In the genomic region with DNA sequence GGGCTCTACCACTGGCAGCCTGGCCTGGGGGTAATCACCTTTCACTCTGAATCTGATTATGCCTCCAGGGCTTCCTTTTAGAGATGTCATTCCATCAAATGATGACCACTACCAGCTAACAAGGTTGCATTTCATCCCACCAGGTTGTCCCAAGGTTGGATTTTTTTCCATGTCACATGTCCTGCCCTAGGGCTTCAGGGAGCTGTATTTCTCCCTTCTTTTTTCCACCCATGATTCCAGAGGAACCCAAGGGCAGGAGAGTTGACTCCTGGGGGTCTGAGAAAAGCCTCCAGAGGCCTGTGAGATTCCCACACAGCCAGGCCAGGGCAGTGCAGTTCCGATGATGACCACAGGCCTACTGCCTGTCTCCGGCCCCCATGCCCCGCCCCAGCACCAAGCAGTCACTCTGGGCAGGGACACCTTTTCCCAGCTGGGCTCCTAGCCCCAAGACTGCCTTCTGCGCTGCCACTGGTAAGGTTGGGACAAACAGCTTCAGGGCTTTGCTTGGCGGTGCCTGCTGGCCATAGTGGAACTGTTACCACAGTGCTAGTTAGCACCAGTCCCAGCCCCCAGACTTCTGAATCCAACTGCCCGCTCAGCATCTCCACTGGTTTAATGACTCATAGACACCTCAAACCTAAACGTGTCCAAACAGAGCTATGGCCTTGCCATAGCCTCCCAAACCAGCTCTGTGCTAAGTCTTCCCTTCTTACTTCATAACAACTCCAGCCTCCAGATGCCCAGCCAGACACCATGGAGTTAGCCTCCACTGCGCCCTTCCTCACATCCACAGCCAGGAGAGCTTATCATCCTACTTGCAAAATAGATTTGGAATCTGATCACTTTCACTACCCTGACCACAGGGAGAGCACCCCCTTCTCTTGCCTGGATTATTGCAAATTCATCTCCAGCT, we compare ENCODE assay signal across 1 cellular context.
A peak's percentile ranks its signal among the peaks of the same experiment; 100 is the strongest.
TF ChIP-seq lines count a peak whose summit lies in the region.

No MANE protein-coding gene starts in this region.

TF ChIP-seq in K562, 482 proteins besides CTCF, POLR2A, EP300 and RAD21 (continued from another document and continues in another):
- TF ChIP-seq KLF13 (tag; IDR thresholded peaks at IDR 0.05; ENCODE audit: borderline replicate concordance, low read depth) (0 out of 2 replicates have a peak, but pooled peaks have one; percentile 22), RBM25 (IDR thresholded peaks at IDR 0.05; ENCODE audit: low read depth, low read length, severe bottlenecking) (no peak), ZNF212 (CRISPR knock-in tag; IDR thresholded peaks at IDR 0.05) (no peak), HDAC2 (IDR thresholded peaks at IDR 0.05) (no peak), ZNF551 (CRISPR knock-in tag; IDR thresholded peaks at IDR 0.05) (no peak), TBL1XR1 (IDR thresholded peaks at IDR 0.05; ENCODE audit: low read length in 2 of 2) (no peak), CREM (IDR thresholded peaks at IDR 0.05; ENCODE audit: low read depth) (no peak), TEAD4 (IDR thresholded peaks at IDR 0.05; ENCODE audit: low read length) (no peak), TEAD4 (CRISPR knock-in tag; IDR thresholded peaks at IDR 0.05; ENCODE audit: borderline replicate concordance) (no peak), ZNF707 (CRISPR knock-in tag; conservative IDR thresholded peaks at IDR 0.05) (no peak), PHTF2 (CRISPR knock-in tag; IDR thresholded peaks at IDR 0.05) (no peak), HDAC1 (IDR thresholded peaks at IDR 0.05) (peak in 1 of 2 experiments; percentile 33; a peak in 1 of 4 replicates), TOE1 (IDR thresholded peaks at IDR 0.05; ENCODE audit: borderline replicate concordance) (no peak), TOE1 (CRISPR knock-in tag; IDR thresholded peaks at IDR 0.05; ENCODE audit: borderline replicate concordance, low read depth) (no peak), MIER1 (IDR thresholded peaks at IDR 0.05; ENCODE audit: low read depth) (no peak), ETV1 (tag; conservative IDR thresholded peaks at IDR 0.05; ENCODE audit: low read depth) (no peak), RBFOX2 (IDR thresholded peaks at IDR 0.05; ENCODE audit: low read depth, low read length) (no peak; the same call in none of the 2 replicates), CAMTA2 (CRISPR knock-in tag; conservative IDR thresholded peaks at IDR 0.05) (no peak), LCOR (CRISPR knock-in tag; IDR thresholded peaks at IDR 0.05) (no peak), ZNF696 (CRISPR knock-in tag; conservative IDR thresholded peaks at IDR 0.05) (no peak), FIP1L1 (IDR thresholded peaks at IDR 0.05; ENCODE audit: low read depth, low read length, poor library complexity, severe bottlenecking) (no peak), SMARCC2 (IDR thresholded peaks at IDR 0.05; ENCODE audit: low read depth) (no peak), NCOA6 (IDR thresholded peaks at IDR 0.05) (no peak), ZNF133 (CRISPR knock-in tag; IDR thresholded peaks at IDR 0.05) (no peak), OTX1 (CRISPR knock-in tag; IDR thresholded peaks at IDR 0.05) (no peak), TCFL5 (CRISPR knock-in tag; conservative IDR thresholded peaks at IDR 0.05) (no peak), SMAD2 (IDR thresholded peaks at IDR 0.05; ENCODE audit: low read depth, low read length) (no peak), IRF2 (CRISPR knock-in tag; IDR thresholded peaks at IDR 0.05) (no peak), SRSF7 (optimal IDR thresholded peaks at IDR 0.05; ENCODE audit: low read depth, low read length) (no peak), ZNF232 (CRISPR knock-in tag; IDR thresholded peaks at IDR 0.05) (no peak), E2F3 (CRISPR knock-in tag; IDR thresholded peaks at IDR 0.05) (no peak; the same call in 1 of the 2 replicates), TEAD1 (CRISPR knock-in tag; IDR thresholded peaks at IDR 0.05) (peak in 1 of 2 experiments; percentile 22; a peak in 1 of 4 replicates), FOXJ2 (tag; IDR thresholded peaks at IDR 0.05) (no peak), ETV5 (CRISPR knock-in tag; IDR thresholded peaks at IDR 0.05; ENCODE audit: low read depth) (no peak), C11orf30 (IDR thresholded peaks at IDR 0.05; ENCODE audit: low read depth) (peak; percentile 5; the same call in 1 of the 2 replicates), POLR3G (IDR thresholded peaks at IDR 0.05; ENCODE audit: extremely low read depth, insufficient read length, insufficient replicate concordance) (no peak), PCBP2 (IDR thresholded peaks at IDR 0.05; ENCODE audit: low read depth, low read length, poor library complexity, severe bottlenecking) (no peak), ZNF3 (CRISPR knock-in tag; IDR thresholded peaks at IDR 0.05) (no peak), MBD2 (IDR thresholded peaks at IDR 0.05; ENCODE audit: borderline replicate concordance, low read depth) (no peak), ZFP30 (CRISPR knock-in tag; IDR thresholded peaks at IDR 0.05; ENCODE audit: borderline replicate concordance) (no peak)
- TF ChIP-seq, protein P1, sequence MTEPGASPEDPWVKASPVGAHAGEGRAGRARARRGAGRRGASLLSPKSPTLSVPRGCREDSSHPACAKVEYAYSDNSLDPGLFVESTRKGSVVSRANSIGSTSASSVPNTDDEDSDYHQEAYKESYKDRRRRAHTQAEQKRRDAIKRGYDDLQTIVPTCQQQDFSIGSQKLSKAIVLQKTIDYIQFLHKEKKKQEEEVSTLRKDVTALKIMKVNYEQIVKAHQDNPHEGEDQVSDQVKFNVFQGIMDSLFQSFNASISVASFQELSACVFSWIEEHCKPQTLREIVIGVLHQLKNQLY (CRISPR knock-in tag; conservative IDR thresholded peaks at IDR 0.05) = no peak
- TF ChIP-seq, protein P2, sequence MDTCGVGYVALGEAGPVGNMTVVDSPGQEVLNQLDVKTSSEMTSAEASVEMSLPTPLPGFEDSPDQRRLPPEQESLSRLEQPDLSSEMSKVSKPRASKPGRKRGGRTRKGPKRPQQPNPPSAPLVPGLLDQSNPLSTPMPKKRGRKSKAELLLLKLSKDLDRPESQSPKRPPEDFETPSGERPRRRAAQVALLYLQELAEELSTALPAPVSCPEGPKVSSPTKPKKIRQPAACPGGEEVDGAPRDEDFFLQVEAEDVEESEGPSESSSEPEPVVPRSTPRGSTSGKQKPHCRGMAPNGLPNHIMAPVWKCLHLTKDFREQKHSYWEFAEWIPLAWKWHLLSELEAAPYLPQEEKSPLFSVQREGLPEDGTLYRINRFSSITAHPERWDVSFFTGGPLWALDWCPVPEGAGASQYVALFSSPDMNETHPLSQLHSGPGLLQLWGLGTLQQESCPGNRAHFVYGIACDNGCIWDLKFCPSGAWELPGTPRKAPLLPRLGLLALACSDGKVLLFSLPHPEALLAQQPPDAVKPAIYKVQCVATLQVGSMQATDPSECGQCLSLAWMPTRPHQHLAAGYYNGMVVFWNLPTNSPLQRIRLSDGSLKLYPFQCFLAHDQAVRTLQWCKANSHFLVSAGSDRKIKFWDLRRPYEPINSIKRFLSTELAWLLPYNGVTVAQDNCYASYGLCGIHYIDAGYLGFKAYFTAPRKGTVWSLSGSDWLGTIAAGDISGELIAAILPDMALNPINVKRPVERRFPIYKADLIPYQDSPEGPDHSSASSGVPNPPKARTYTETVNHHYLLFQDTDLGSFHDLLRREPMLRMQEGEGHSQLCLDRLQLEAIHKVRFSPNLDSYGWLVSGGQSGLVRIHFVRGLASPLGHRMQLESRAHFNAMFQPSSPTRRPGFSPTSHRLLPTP (IDR thresholded peaks at IDR 0.05; ENCODE audit: borderline replicate concordance, extremely low read depth, insufficient read length) = no peak
- TF ChIP-seq, protein P3, sequence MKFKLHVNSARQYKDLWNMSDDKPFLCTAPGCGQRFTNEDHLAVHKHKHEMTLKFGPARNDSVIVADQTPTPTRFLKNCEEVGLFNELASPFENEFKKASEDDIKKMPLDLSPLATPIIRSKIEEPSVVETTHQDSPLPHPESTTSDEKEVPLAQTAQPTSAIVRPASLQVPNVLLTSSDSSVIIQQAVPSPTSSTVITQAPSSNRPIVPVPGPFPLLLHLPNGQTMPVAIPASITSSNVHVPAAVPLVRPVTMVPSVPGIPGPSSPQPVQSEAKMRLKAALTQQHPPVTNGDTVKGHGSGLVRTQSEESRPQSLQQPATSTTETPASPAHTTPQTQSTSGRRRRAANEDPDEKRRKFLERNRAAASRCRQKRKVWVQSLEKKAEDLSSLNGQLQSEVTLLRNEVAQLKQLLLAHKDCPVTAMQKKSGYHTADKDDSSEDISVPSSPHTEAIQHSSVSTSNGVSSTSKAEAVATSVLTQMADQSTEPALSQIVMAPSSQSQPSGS (CRISPR knock-in tag; IDR thresholded peaks at IDR 0.05) = no peak
- TF ChIP-seq, protein P4, sequence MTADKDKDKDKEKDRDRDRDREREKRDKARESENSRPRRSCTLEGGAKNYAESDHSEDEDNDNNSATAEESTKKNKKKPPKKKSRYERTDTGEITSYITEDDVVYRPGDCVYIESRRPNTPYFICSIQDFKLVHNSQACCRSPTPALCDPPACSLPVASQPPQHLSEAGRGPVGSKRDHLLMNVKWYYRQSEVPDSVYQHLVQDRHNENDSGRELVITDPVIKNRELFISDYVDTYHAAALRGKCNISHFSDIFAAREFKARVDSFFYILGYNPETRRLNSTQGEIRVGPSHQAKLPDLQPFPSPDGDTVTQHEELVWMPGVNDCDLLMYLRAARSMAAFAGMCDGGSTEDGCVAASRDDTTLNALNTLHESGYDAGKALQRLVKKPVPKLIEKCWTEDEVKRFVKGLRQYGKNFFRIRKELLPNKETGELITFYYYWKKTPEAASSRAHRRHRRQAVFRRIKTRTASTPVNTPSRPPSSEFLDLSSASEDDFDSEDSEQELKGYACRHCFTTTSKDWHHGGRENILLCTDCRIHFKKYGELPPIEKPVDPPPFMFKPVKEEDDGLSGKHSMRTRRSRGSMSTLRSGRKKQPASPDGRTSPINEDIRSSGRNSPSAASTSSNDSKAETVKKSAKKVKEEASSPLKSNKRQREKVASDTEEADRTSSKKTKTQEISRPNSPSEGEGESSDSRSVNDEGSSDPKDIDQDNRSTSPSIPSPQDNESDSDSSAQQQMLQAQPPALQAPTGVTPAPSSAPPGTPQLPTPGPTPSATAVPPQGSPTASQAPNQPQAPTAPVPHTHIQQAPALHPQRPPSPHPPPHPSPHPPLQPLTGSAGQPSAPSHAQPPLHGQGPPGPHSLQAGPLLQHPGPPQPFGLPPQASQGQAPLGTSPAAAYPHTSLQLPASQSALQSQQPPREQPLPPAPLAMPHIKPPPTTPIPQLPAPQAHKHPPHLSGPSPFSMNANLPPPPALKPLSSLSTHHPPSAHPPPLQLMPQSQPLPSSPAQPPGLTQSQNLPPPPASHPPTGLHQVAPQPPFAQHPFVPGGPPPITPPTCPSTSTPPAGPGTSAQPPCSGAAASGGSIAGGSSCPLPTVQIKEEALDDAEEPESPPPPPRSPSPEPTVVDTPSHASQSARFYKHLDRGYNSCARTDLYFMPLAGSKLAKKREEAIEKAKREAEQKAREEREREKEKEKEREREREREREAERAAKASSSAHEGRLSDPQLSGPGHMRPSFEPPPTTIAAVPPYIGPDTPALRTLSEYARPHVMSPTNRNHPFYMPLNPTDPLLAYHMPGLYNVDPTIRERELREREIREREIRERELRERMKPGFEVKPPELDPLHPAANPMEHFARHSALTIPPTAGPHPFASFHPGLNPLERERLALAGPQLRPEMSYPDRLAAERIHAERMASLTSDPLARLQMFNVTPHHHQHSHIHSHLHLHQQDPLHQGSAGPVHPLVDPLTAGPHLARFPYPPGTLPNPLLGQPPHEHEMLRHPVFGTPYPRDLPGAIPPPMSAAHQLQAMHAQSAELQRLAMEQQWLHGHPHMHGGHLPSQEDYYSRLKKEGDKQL (CRISPR knock-in tag; IDR thresholded peaks at IDR 0.05; ENCODE audit: borderline replicate concordance) = no peak
- TF ChIP-seq, protein P5, sequence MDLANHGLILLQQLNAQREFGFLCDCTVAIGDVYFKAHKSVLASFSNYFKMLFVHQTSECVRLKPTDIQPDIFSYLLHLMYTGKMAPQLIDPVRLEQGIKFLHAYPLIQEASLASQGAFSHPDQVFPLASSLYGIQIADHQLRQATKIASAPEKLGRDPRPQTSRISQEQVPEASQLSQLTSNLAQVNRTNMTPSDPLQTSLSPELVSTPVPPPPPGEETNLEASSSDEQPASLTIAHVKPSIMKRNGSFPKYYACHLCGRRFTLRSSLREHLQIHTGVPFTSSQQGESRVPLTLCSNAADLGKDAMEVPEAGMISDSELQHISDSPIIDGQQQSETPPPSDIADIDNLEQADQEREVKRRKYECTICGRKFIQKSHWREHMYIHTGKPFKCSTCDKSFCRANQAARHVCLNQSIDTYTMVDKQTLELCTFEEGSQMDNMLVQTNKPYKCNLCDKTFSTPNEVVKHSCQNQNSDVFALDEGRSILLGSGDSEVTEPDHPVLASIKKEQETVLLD (IDR thresholded peaks at IDR 0.05) = peak; percentile 27; the same call in 1 of the 2 replicates
- TF ChIP-seq, protein P6, sequence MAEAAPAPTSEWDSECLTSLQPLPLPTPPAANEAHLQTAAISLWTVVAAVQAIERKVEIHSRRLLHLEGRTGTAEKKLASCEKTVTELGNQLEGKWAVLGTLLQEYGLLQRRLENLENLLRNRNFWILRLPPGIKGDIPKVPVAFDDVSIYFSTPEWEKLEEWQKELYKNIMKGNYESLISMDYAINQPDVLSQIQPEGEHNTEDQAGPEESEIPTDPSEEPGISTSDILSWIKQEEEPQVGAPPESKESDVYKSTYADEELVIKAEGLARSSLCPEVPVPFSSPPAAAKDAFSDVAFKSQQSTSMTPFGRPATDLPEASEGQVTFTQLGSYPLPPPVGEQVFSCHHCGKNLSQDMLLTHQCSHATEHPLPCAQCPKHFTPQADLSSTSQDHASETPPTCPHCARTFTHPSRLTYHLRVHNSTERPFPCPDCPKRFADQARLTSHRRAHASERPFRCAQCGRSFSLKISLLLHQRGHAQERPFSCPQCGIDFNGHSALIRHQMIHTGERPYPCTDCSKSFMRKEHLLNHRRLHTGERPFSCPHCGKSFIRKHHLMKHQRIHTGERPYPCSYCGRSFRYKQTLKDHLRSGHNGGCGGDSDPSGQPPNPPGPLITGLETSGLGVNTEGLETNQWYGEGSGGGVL (CRISPR knock-in tag; IDR thresholded peaks at IDR 0.05) = no peak
- TF ChIP-seq, protein P7, sequence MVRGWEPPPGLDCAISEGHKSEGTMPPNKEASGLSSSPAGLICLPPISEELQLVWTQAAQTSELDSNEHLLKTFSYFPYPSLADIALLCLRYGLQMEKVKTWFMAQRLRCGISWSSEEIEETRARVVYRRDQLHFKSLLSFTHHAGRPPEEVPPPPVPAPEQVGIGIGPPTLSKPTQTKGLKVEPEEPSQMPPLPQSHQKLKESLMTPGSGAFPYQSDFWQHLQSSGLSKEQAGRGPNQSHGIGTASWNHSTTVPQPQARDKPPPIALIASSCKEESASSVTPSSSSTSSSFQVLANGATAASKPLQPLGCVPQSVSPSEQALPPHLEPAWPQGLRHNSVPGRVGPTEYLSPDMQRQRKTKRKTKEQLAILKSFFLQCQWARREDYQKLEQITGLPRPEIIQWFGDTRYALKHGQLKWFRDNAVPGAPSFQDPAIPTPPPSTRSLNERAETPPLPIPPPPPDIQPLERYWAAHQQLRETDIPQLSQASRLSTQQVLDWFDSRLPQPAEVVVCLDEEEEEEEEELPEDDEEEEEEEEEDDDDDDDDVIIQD (CRISPR knock-in tag; IDR thresholded peaks at IDR 0.05) = no peak
